In the genomic region with DNA sequence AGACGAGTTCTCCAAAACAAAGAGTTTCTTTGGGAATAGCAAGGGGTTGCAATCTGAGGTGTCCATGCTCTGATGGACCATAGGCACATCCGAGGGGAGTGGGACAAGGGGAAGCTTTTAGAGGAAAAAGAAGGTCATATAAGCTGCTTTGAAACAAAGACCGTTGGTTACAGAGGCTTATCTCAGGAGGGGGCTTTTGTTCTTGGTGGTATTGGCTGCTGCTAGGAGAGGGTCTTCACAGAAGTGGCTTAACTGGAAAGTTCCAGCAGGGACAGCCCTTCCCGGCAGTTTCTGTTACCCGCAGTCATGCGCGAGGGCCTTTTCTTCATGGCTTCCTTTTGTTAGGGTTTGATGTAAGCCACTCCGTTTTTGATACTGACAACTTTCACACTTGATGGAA, we compare ENCODE assay signal across 17 cellular contexts.
"Had no signal": no experiment of that assay in that cellular context is flagged by ENCODE, and none has a peak within 500 bp of the region (broad histone marks: within the 10 kb centered on the region; RNA-seq: fewer than 3 reads in every experiment).

No MANE protein-coding gene starts in this region.

- H3K27ac ChIP-seq: ovary, right lobe of liver had no signal

- H3K36me3 ChIP-seq: ovary, right lobe of liver had no signal

- H3K4me3 ChIP-seq: body of pancreas, ovary, right lobe of liver, smooth muscle cell, stomach had no signal

- H3K4me2 ChIP-seq: smooth muscle cell had no signal

- H3K4me1 ChIP-seq: right lobe of liver had no signal

- H3K27me3 ChIP-seq: body of pancreas, ovary, right lobe of liver, stomach had no signal

- DNase-seq: activated CD4-positive, alpha-beta T cell treated with anti-CD3 and anti-CD28 coated beads for 48 hours; activated CD4-positive, CD25-positive, alpha-beta regulatory T cell; activated CD8-positive, alpha-beta T cell treated with anti-CD3 and anti-CD28 coated beads for 36 hours; activated naive CD4-positive, alpha-beta T cell treated with anti-CD3 and anti-CD28 coated beads for 36 hours; activated T-cell treated with anti-CD3 and anti-CD28 coated beads, Interleukin-2, amount 50 U/mL, for 1 hour; body of pancreas; caudate nucleus; left cardiac atrium; mesenchymal stem cell; naive thymus-derived CD4-positive, alpha-beta T cell; ovary; right lobe of liver; stimulated activated CD4-positive, alpha-beta T cell treated with anti-CD3 and anti-CD28 coated beads, Interleukin-4, amount 100 ng/mL, for 1 hour; stomach; T-cell had no signal

- H3K27ac Mint-ChIP-seq: activated CD8-positive, alpha-beta T cell treated with anti-CD3 and anti-CD28 coated beads for 36 hours; activated naive CD4-positive, alpha-beta T cell treated with anti-CD3 and anti-CD28 coated beads for 36 hours; naive thymus-derived CD4-positive, alpha-beta T cell; T-cell; type B pancreatic cell had no signal

- H3K4me3 Mint-ChIP-seq: activated CD8-positive, alpha-beta T cell treated with anti-CD3 and anti-CD28 coated beads for 36 hours; activated naive CD4-positive, alpha-beta T cell treated with anti-CD3 and anti-CD28 coated beads for 36 hours; naive thymus-derived CD4-positive, alpha-beta T cell; T-cell; type B pancreatic cell had no signal

- H3K9me3 Mint-ChIP-seq: activated CD8-positive, alpha-beta T cell treated with anti-CD3 and anti-CD28 coated beads for 36 hours; activated naive CD4-positive, alpha-beta T cell treated with anti-CD3 and anti-CD28 coated beads for 36 hours; naive thymus-derived CD4-positive, alpha-beta T cell; T-cell; type B pancreatic cell had no signal

- H3K36me3 Mint-ChIP-seq: type B pancreatic cell had no signal

- H3K9me3 ChIP-seq: body of pancreas, ovary, right lobe of liver, stomach had no signal

- H3K27me3 Mint-ChIP-seq: activated CD8-positive, alpha-beta T cell treated with anti-CD3 and anti-CD28 coated beads for 36 hours; naive thymus-derived CD4-positive, alpha-beta T cell; T-cell had no signal
